ENCODE assay signal across 9 cellular contexts in the genomic region with DNA sequence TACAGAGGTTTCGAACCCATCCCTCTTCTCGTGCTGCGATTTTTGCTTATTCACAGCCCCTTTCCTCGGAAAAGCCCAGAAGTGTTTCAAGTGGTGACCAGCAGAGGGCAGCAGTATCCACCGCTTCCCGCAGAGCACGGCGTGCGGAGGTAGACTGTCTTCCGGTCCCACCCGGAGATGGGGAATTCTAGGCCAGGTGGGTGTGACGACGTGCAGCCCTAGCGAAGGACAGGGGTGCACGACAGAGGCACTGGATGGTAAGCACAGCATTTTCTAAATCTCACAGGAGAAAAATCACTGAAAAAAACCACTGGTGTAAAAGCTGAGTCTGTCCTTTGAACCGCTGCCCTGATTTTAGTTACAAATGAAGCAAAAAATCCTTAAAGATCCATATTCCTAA. TPM values are rescaled to one million over a fixed set of nuclear protein-coding genes. Genes with fewer than 3 reads are reported as not detected.
DNase-seq lines count a peak whose midpoint lies in the region; ATAC-seq and TF ChIP-seq lines count a peak whose summit lies in the region.
"Had no signal": no experiment of that assay in that cellular context is flagged by ENCODE, and none has a peak within 500 bp of the region (broad histone marks: within the 10 kb centered on the region; RNA-seq: fewer than 3 reads in every experiment).

No MANE protein-coding gene starts in this region.

- peak overlapping the region in 1 of 2 donors; percentile 57 for H3K27ac Mint-ChIP-seq in natural killer cell treated with Interleukin-12 subunit alpha and Interleukin-12 subunit beta and Interleukin-15 and Interleukin-18, amount 100 ng/mL, for 72 hours
- H3K27ac Mint-ChIP-seq in stimulated activated naive B cell treated with anti-CD40 and anti-IgM and Interleukin-4, amounts not matched to agents 10 μg/mL and 1 μg/mL and 100 μg/mL, for 72 hours: peak overlapping the region; percentile 22

- ATAC-seq in GM21367 (IDR thresholded peaks at IDR 0.05; ENCODE audit: unreplicated experiment): peak; percentile 93
- ATAC-seq in natural killer cell treated with Interleukin-12 subunit alpha and Interleukin-12 subunit beta and Interleukin-15 and Interleukin-18, amount 100 ng/mL, for 72 hours: peak; percentile 90 to 93
- ATAC-seq in stimulated activated naive B cell treated with anti-CD40 and anti-IgM and Interleukin-4, amounts not matched to agents 10 μg/mL and 1 μg/mL and 100 μg/mL, for 72 hours (replicated peaks): peak; percentile 99

- peaks cover 11% of the 10 kb centered on the region for H3K9me3 ChIP-seq in NT2/D1 (ENCODE audit: insufficient read depth, low read length)
- peaks cover 0 to 5% (median 0%) of the 10 kb centered on the region in 3 donors for H3K9me3 ChIP-seq in esophagus squamous epithelium

- TF ChIP-seq POLR2A in esophagus squamous epithelium (IDR thresholded peaks at IDR 0.05): no peak

- H3K4me1 Mint-ChIP-seq in natural killer cell treated with Interleukin-12 subunit alpha and Interleukin-12 subunit beta and Interleukin-15 and Interleukin-18, amount 100 ng/mL, for 72 hours (ENCODE audit: low read depth in 2 of 2): peaks cover 3 to 4% of the 10 kb centered on the region in 2 donors
- H3K4me1 Mint-ChIP-seq in stimulated activated naive B cell treated with anti-CD40 and anti-IgM and Interleukin-4, amounts not matched to agents 10 μg/mL and 1 μg/mL and 100 μg/mL, for 72 hours: peaks cover 6% of the 10 kb centered on the region in 2 donors

- 3 to 6% methylated on average over 8 to 16 of the region's 16 CpGs for WGBS in esophagus squamous epithelium, 2 donors

- intact Hi-C loops in esophagus squamous epithelium (cut with DNase I): loop anchor here (5.0 kb wide), 2 partner anchors 372 to 457 kb away; no protein-coding TSS in a partner anchor

- DNase-seq in COLO829 (ENCODE audit: low spot score) (peak; percentile 81), HT-29 (ENCODE audit: low spot score) (peak; percentile 74), NT2/D1 (ENCODE audit: low read depth, low spot score) (peak; percentile 77), activated T-cell treated with anti-CD3 and anti-CD28 coated beads for 48 hours (ENCODE audit: low read depth) (peak; percentile 67), esophagus squamous epithelium (lab: John Stamatoyannopoulos, UW) (no peak)
- peak; percentile 80 for DNase-seq in natural killer cell treated with Interleukin-12 subunit alpha and Interleukin-12 subunit beta and Interleukin-15 and Interleukin-18, amount 100 ng/mL, for 72 hours (ENCODE audit: low spot score)
- peak; percentile 73 for DNase-seq in stimulated activated naive B cell treated with anti-CD40 and anti-IgM and Interleukin-4, amounts not matched to agents 10 μg/mL and 1 μg/mL and 100 μg/mL, for 72 hours

- H3K36me3 Mint-ChIP-seq in natural killer cell treated with Interleukin-12 subunit alpha and Interleukin-12 subunit beta and Interleukin-15 and Interleukin-18, amount 100 ng/mL, for 72 hours: no peaks in the 10 kb centered on the region
- peaks cover 0 to 8% of the 10 kb centered on the region in 2 donors for H3K36me3 Mint-ChIP-seq in stimulated activated naive B cell treated with anti-CD40 and anti-IgM and Interleukin-4, amounts not matched to agents 10 μg/mL and 1 μg/mL and 100 μg/mL, for 72 hours

- H3K36me3 ChIP-seq in NT2/D1 (ENCODE audit: insufficient read depth, insufficient read length, low read length): no peaks in the 10 kb centered on the region
- H3K36me3 ChIP-seq in esophagus squamous epithelium: no peaks in the 10 kb centered on the region

- H3K9ac ChIP-seq in NT2/D1 (ENCODE audit: insufficient read length, low read depth): no peak overlapping the region

- TF ChIP-seq CTCF in esophagus squamous epithelium (IDR thresholded peaks at IDR 0.05): peak; percentile 64 to 94 (median 92)

- no peaks in the 10 kb centered on the region for H3K4me1 ChIP-seq in NT2/D1 (ENCODE audit: insufficient read depth, insufficient read length)
- H3K4me1 ChIP-seq in esophagus squamous epithelium: peaks cover 0 to 16% (median 0%) of the 10 kb centered on the region in 3 donors

- peak overlapping the region; percentile 76 for H3K4me3 Mint-ChIP-seq in natural killer cell treated with Interleukin-12 subunit alpha and Interleukin-12 subunit beta and Interleukin-15 and Interleukin-18, amount 100 ng/mL, for 72 hours
- peak overlapping the region; percentile 73 to 79 for H3K4me3 Mint-ChIP-seq in stimulated activated naive B cell treated with anti-CD40 and anti-IgM and Interleukin-4, amounts not matched to agents 10 μg/mL and 1 μg/mL and 100 μg/mL, for 72 hours

- peaks cover 31 to 58% of the 10 kb centered on the region in 2 donors for H3K27me3 Mint-ChIP-seq in natural killer cell treated with Interleukin-12 subunit alpha and Interleukin-12 subunit beta and Interleukin-15 and Interleukin-18, amount 100 ng/mL, for 72 hours
- H3K27me3 Mint-ChIP-seq in stimulated activated naive B cell treated with anti-CD40 and anti-IgM and Interleukin-4, amounts not matched to agents 10 μg/mL and 1 μg/mL and 100 μg/mL, for 72 hours: peaks cover 36 to 39% of the 10 kb centered on the region in 2 donors

- no peak overlapping the region for H3K4me3 ChIP-seq in NT2/D1 (ENCODE audit: insufficient read length, low read depth)
- H3K4me3 ChIP-seq in esophagus squamous epithelium: peak overlapping the region in 3 of 4 donors; percentile 28 to 60 (median 28)

- H3K27me3 ChIP-seq in NT2/D1 (ENCODE audit: insufficient read depth, insufficient read length) (no peaks in the 10 kb centered on the region), esophagus squamous epithelium (peaks cover 0 to 10% (median 0%) of the 10 kb centered on the region in 4 donors)

- H3K9me3 Mint-ChIP-seq in natural killer cell treated with Interleukin-12 subunit alpha and Interleukin-12 subunit beta and Interleukin-15 and Interleukin-18, amount 100 ng/mL, for 72 hours: peaks cover 4% of the 10 kb centered on the region
- H3K9me3 Mint-ChIP-seq in stimulated activated naive B cell treated with anti-CD40 and anti-IgM and Interleukin-4, amounts not matched to agents 10 μg/mL and 1 μg/mL and 100 μg/mL, for 72 hours: peaks cover 6 to 7% of the 10 kb centered on the region in 2 donors

- H3K27ac ChIP-seq in esophagus squamous epithelium: no peak overlapping the region
- H3K27ac ChIP-seq: epithelial cell of prostate had no signal

RNA-seq across cellular contexts. Expression of gene PSMD6, which starts 7.4 kb away (rescaled TPM):
- total RNA-seq in HT-29 (2014; rRNA removed; shearing (Covaris generic)): 58.1 and 61.8 TPM in 2 replicates
- total RNA-seq in esophagus squamous epithelium: 100 to 1,000 TPM in 1 of 4 donors, 10 to 100 TPM in 3; 53.1 to 102 (median 81.6) TPM
- total RNA-seq in natural killer cell treated with Interleukin-12 subunit alpha and Interleukin-12 subunit beta and Interleukin-15 and Interleukin-18, amount 100 ng/mL, for 72 hours: 10 to 100 TPM; 82.7 to 95.7 TPM
